In the genomic region with DNA sequence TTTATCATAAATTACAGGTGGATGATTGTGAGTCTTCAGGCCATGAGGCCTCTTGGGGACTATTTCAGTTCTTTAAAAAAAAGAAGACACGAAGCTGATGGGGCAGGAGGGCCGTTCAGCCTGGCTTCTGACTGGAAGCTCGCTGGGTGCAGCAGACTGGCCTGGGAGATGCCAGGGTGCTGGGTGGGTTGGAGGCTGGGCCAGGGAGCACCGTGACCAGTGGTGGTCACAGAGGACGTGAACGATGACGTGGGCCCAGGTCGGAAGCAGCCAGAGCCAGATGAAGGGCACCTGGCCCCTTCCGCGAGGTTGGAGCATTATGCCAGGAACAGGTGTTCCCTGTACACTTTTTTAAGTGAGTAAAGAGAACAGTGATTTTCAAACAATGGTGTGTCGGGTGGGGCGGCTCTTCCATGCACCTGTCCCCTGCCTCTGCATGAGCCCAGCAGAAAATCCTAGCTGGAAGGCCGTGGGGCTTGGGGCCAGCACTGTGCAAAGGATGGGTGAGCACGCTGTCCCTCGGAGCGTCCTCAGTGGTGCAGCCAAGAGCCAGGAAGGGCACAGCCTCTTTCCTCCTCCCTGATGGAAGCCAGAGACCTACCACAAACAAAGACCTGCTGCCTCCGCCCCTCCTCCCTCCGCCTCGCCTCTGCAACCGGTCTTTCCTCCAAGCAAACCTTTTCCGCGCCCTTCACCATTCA, we compare ENCODE assay signal across 12 cellular contexts.
DNase-seq lines count a peak whose midpoint lies in the region; ATAC-seq, FAIRE-seq and TF ChIP-seq lines count a peak whose summit lies in the region.
"Had no signal": no experiment of that assay in that cellular context is flagged by ENCODE, and none has a peak within 500 bp of the region (broad histone marks: within the 10 kb centered on the region; RNA-seq: fewer than 3 reads in every experiment).

No MANE protein-coding gene starts in this region.

- no peaks in the 10 kb centered on the region for H3K27me3 Mint-ChIP-seq in activated CD4-positive, alpha-beta T cell treated with anti-CD3 and anti-CD28 coated beads, Interleukin-2, amount 10 ng/mL, durations not matched to agents 7 days and 5 days
- H3K27me3 Mint-ChIP-seq in activated T-helper 17 cell treated with anti-CD3 and anti-CD28 coated beads, Interleukin-2, amount 50 U/mL, for 72 hours: no peaks in the 10 kb centered on the region

- no peak for TF ChIP-seq CTCF in spleen (IDR thresholded peaks at IDR 0.05 in 8 of 11, conservative IDR thresholded peaks at IDR 0.05 in 3 of 11)

- H3K36me3 ChIP-seq in endocrine pancreas (ENCODE audit: control insufficient read depth, insufficient read depth, low read length) (no peaks in the 10 kb centered on the region), small intestine (ENCODE audit: control insufficient read depth in 2 of 2, insufficient read depth in 2 of 2, low read length in 2 of 2) (no peaks in the 10 kb centered on the region), spleen (peaks cover 0 to 45% (median 6%) of the 10 kb centered on the region in 6 donors)

- H3K27me3 ChIP-seq in endocrine pancreas (ENCODE audit: control insufficient read depth, insufficient read depth, low read length): no peaks in the 10 kb centered on the region
- no peaks in the 10 kb centered on the region for H3K27me3 ChIP-seq in small intestine (ENCODE audit: control insufficient read depth in 2 of 2, insufficient read depth in 2 of 2, low read length in 2 of 2)
- no peaks in the 10 kb centered on the region for H3K27me3 ChIP-seq in spleen (replicated peaks in 1 of 7)

- H3K9ac ChIP-seq in endocrine pancreas (ENCODE audit: control insufficient read depth, insufficient read depth, low read length): peak overlapping the region; percentile 7

- POLR2A ChIA-PET in activated CD4-positive, alpha-beta T cell treated with anti-CD3 and anti-CD28 coated beads, Interleukin-2, amount 10 ng/mL, durations not matched to agents 7 days and 5 days (lab: Charles Lee): no interaction called here

- FAIRE-seq in small intestine (lab: Jason Lieb, UNC): no peak

- no peaks in the 10 kb centered on the region for H3K4me1 Mint-ChIP-seq in activated CD4-positive, alpha-beta T cell treated with anti-CD3 and anti-CD28 coated beads, Interleukin-2, amount 10 ng/mL, durations not matched to agents 7 days and 5 days
- H3K4me1 Mint-ChIP-seq in activated T-helper 17 cell treated with anti-CD3 and anti-CD28 coated beads, Interleukin-2, amount 50 U/mL, for 72 hours: peaks cover 4% of the 10 kb centered on the region

- H3K27ac ChIP-seq in small intestine (ENCODE audit: low read depth in 1 of 2, low read length in 1 of 2): no peak overlapping the region
- H3K27ac ChIP-seq in spleen: no peak overlapping the region
- H3K27ac ChIP-seq: 22Rv1 had no signal

- ATAC-seq in activated T-helper 17 cell treated with anti-CD3 and anti-CD28 coated beads, Interleukin-2, amount 50 U/mL, for 72 hours (replicated peaks): no peak

- no peak for TF ChIP-seq POLR2A in spleen (IDR thresholded peaks at IDR 0.05)

- no peaks in the 10 kb centered on the region for H3K9me3 Mint-ChIP-seq in activated CD4-positive, alpha-beta T cell treated with anti-CD3 and anti-CD28 coated beads, Interleukin-2, amount 10 ng/mL, durations not matched to agents 7 days and 5 days
- H3K9me3 Mint-ChIP-seq in activated T-helper 17 cell treated with anti-CD3 and anti-CD28 coated beads, Interleukin-2, amount 50 U/mL, for 72 hours: no peaks in the 10 kb centered on the region

- WGBS in small intestine, 3 donors: 23 to 61% (median 36%) methylated on average over 22 of the region's 22 CpGs
- WGBS in spleen, 5 donors: 86 to 92% (median 91%) methylated on average over 22 of the region's 22 CpGs

- no peaks in the 10 kb centered on the region for H3K4me1 ChIP-seq in endocrine pancreas (ENCODE audit: control insufficient read depth, insufficient read depth, low read length)
- peaks cover 5 to 9% of the 10 kb centered on the region in 2 donors for H3K4me1 ChIP-seq in small intestine (ENCODE audit: control insufficient read depth in 2 of 2, insufficient read depth in 1 of 2, low read depth in 1 of 2, low read length in 1 of 2)
- peaks cover 0 to 4% (median 0%) of the 10 kb centered on the region in 6 donors for H3K4me1 ChIP-seq in spleen

- H3K9me3 ChIP-seq in endocrine pancreas (ENCODE audit: control insufficient read depth, low read length) (no peaks in the 10 kb centered on the region), small intestine (ENCODE audit: control insufficient read depth, low read depth) (no peaks in the 10 kb centered on the region), spleen (no peaks in the 10 kb centered on the region)

- CTCF ChIA-PET in activated CD4-positive, alpha-beta T cell treated with anti-CD3 and anti-CD28 coated beads, Interleukin-2, amount 10 ng/mL, durations not matched to agents 7 days and 5 days (lab: Charles Lee): no interaction called here

- H3K36me3 Mint-ChIP-seq in activated CD4-positive, alpha-beta T cell treated with anti-CD3 and anti-CD28 coated beads, Interleukin-2, amount 10 ng/mL, durations not matched to agents 7 days and 5 days (ENCODE audit: low read depth): no peaks in the 10 kb centered on the region
- H3K36me3 Mint-ChIP-seq in activated T-helper 17 cell treated with anti-CD3 and anti-CD28 coated beads, Interleukin-2, amount 50 U/mL, for 72 hours (ENCODE audit: low read depth): peaks cover 14% of the 10 kb centered on the region

- H3K27ac Mint-ChIP-seq in activated CD4-positive, alpha-beta T cell treated with anti-CD3 and anti-CD28 coated beads, Interleukin-2, amount 10 ng/mL, durations not matched to agents 7 days and 5 days: peak overlapping the region; percentile 13
- H3K27ac Mint-ChIP-seq in activated T-helper 17 cell treated with anti-CD3 and anti-CD28 coated beads, Interleukin-2, amount 50 U/mL, for 72 hours: no peak overlapping the region

- H3K4me3 ChIP-seq in endocrine pancreas (ENCODE audit: control insufficient read depth, insufficient read depth, low read length) (no peak overlapping the region), small intestine (ENCODE audit: low read depth in 1 of 2, low read length in 2 of 2) (no peak overlapping the region), spleen (no peak overlapping the region)

- no peak overlapping the region for H3K4me3 Mint-ChIP-seq in activated CD4-positive, alpha-beta T cell treated with anti-CD3 and anti-CD28 coated beads, Interleukin-2, amount 10 ng/mL, durations not matched to agents 7 days and 5 days
- no peak overlapping the region for H3K4me3 Mint-ChIP-seq in activated T-helper 17 cell treated with anti-CD3 and anti-CD28 coated beads, Interleukin-2, amount 50 U/mL, for 72 hours

- intact Hi-C loops in spleen (cut with DNase I; ENCODE audit: low total_unique reads): no loop called here

- no peak for DNase-seq in activated CD4-positive, alpha-beta T cell treated with anti-CD3 and anti-CD28 coated beads, Interleukin-2, amount 10 ng/mL, durations not matched to agents 7 days and 5 days
- DNase-seq in activated CD4-positive, alpha-beta T cell treated with anti-CD3 and anti-CD28 coated beads for 48 hours: no peak
- peak; percentile 27 for DNase-seq in NCI-H2227 (lab: John Stamatoyannopoulos, UW; ENCODE audit: unreplicated experiment)
- DNase-seq in small intestine: peak; percentile 37
- DNase-seq in spleen: no peak
- no peak for DNase-seq in NCI-H1694 treated with DMSO at 0.1 percent for 48 hours (lab: John Stamatoyannopoulos, UW)
- DNase-seq: effector CD4-positive, alpha-beta T cell; KBM-7; substantia nigra had no signal

Comparison
In these comparisons a context has a peak if more than half of its experiments do, and no peak if none do; other contexts are left out.
1. DNase-seq: peak in NCI-H2227 (single experiment) and small intestine (single experiment); none in activated CD4-positive, alpha-beta T cell treated with anti-CD3 and anti-CD28 coated beads, Interleukin-2, amount 10 ng/mL, durations not matched to agents 7 days and 5 days (single experiment), activated CD4-positive, alpha-beta T cell treated with anti-CD3 and anti-CD28 coated beads for 48 hours (single experiment), spleen (single experiment) and NCI-H1694 treated with DMSO at 0.1 percent for 48 hours (single experiment).